Comparison of ENCODE assay signal across 9 cellular contexts in genomic region chr17:2138768-2139167, GRCh38.
DNase-seq lines count a peak whose midpoint lies in the region; ATAC-seq, FAIRE-seq and TF ChIP-seq lines count a peak whose summit lies in the region.
"Had no signal": no experiment of that assay in that cellular context is flagged by ENCODE, and none has a peak within 500 bp of the region (broad histone marks: within the 10 kb centered on the region; RNA-seq: fewer than 3 reads in every experiment).

No MANE protein-coding gene starts in this region.

- CTCF ChIA-PET in A673 (lab: Charles Lee): no interaction called here

- BruUV-seq in A673 (replicated peaks; lab: Mats Ljungman, UMichigan): no TSS peak

- H3K9ac ChIP-seq in kidney (ENCODE audit: low read length in 2 of 2): no peak overlapping the region

- H3K27me3 ChIP-seq in A673 (replicated peaks; ENCODE audit: insufficient read depth, low read depth, low read length, poor library complexity): no peaks in the 10 kb centered on the region
- H3K27me3 ChIP-seq: pancreas had no signal

- DNase-seq in A673 (ENCODE audit: low spot score): peak; percentile 58
- peak; percentile 83 for DNase-seq in NCI-H526 treated with DMSO at 0.1 percent for 48 hours (lab: John Stamatoyannopoulos, UW)
- no peak for DNase-seq in left cardiac atrium
- DNase-seq in NCI-H2029 treated with DMSO at 0.1 percent for 48 hours (lab: John Stamatoyannopoulos, UW): no peak
- DNase-seq in HPDE6-E6E7 (ENCODE audit: extremely low spot score): no peak
- DNase-seq in kidney: no peak
- DNase-seq: pancreas had no signal

- no peak for FAIRE-seq in kidney (lab: Jason Lieb, UNC)
- FAIRE-seq: pancreas had no signal

- H3K4me3 ChIP-seq in A673 (ENCODE audit: low read depth, low read length, poor library complexity, severe bottlenecking) (no peak overlapping the region), kidney (ENCODE audit: low read length in 2 of 2) (no peak overlapping the region)
- H3K4me3 ChIP-seq: pancreas had no signal

- no peak overlapping the region for H3K27ac ChIP-seq in A673 (ENCODE audit: low read depth, low read length, poor library complexity, severe bottlenecking)
- no peak overlapping the region for H3K27ac ChIP-seq in kidney (ENCODE audit: low read depth in 2 of 2, low read length in 2 of 2)
- H3K27ac ChIP-seq: pancreas had no signal

- intact Hi-C loops in A673 (cut with micrococcal nuclease; ENCODE audit: unreplicated experiment): no loop called here
- intact Hi-C loops in left cardiac atrium (cut with DNase I): no loop called here
- intact Hi-C loops in kidney (cut with DNase I): no loop called here

- H3K9me3 ChIP-seq in A673 (ENCODE audit: low read depth, low read length, poor library complexity, severe bottlenecking) (no peaks in the 10 kb centered on the region), kidney (ENCODE audit: control insufficient read depth in 1 of 2, low read length in 2 of 2) (no peaks in the 10 kb centered on the region)
- H3K9me3 ChIP-seq: pancreas had no signal

- POLR2A ChIA-PET in A673 (lab: Charles Lee; ENCODE audit: low non-redundant PET): interaction anchor here (0.6 kb wide), 1 partner anchor 31 kb away, joined by 7 read pairs; no protein-coding TSS in a partner anchor

- no peaks in the 10 kb centered on the region for H3K36me3 ChIP-seq in A673 (ENCODE audit: insufficient read depth, low read length, poor library complexity, severe bottlenecking)
- no peaks in the 10 kb centered on the region for H3K36me3 ChIP-seq in kidney (ENCODE audit: control insufficient read depth in 1 of 2, insufficient read depth in 2 of 2, low read length in 2 of 2)
- H3K36me3 ChIP-seq: pancreas had no signal

- TF ChIP-seq CTCF in A673 (conservative IDR thresholded peaks at IDR 0.05; ENCODE audit: low read depth, low read length) (no peak), kidney (IDR thresholded peaks at IDR 0.05; ENCODE audit: borderline replicate concordance, extremely low read depth, insufficient read depth) (no peak)

- peaks cover 38% of the 10 kb centered on the region for H3K4me1 ChIP-seq in A673 (ENCODE audit: insufficient read depth, low read length, poor library complexity, severe bottlenecking)
- peaks cover 11 to 14% of the 10 kb centered on the region in 2 donors for H3K4me1 ChIP-seq in kidney (ENCODE audit: control insufficient read depth in 1 of 2, insufficient read depth in 1 of 2, low read depth in 1 of 2, low read length in 2 of 2)

- ATAC-seq in GM19351 (IDR thresholded peaks at IDR 0.05; ENCODE audit: unreplicated experiment) (peak; percentile 22), left cardiac atrium (peak; percentile 61 to 65), GM18519 (IDR thresholded peaks at IDR 0.05; ENCODE audit: low FRiP score, unreplicated experiment) (no peak)

Comparison
In these comparisons a context has a peak if more than half of its experiments do, and no peak if none do; other contexts are left out.
1. DNase-seq: peak in A673 (single experiment) and NCI-H526 treated with DMSO at 0.1 percent for 48 hours (single experiment); none in left cardiac atrium (single experiment), NCI-H2029 treated with DMSO at 0.1 percent for 48 hours (single experiment), HPDE6-E6E7 (single experiment) and kidney (single experiment).